In the genomic region with DNA sequence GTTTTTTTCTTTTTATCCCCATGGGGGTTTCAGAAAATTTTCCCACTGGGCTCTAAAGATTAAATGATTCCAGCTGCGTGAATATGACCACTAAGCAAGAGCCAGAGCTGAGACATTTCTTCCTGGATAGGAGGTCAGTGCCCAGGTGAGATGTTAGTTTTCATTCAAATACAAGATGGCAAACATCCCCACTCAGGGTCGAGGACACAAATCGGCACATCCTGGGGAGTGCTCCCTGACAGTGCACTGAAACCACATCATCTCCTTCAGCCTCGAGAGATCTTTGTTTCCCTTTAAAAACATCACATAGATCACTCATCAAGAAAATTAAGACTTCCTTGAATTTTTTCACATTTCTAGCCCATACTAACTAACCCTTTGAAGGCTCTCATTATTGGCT, we compare ENCODE assay signal across 13 cellular contexts.
DNase-seq lines count a peak whose midpoint lies in the region; ATAC-seq, FAIRE-seq and TF ChIP-seq lines count a peak whose summit lies in the region.
"Had no signal": no experiment of that assay in that cellular context is flagged by ENCODE, and none has a peak within 500 bp of the region (broad histone marks: within the 10 kb centered on the region; RNA-seq: fewer than 3 reads in every experiment).

No MANE protein-coding gene starts in this region.

- TF ChIP-seq CTCF in RWPE2 (IDR thresholded peaks at IDR 0.05; ENCODE audit: poor library complexity, severe bottlenecking) (no peak), endothelial cell (IDR thresholded peaks at IDR 0.05; ENCODE audit: unreplicated experiment) (no peak), suprapubic skin (IDR thresholded peaks at IDR 0.05) (no peak)

- WGBS in suprapubic skin, result 50% methylated on average over 4 of the region's 4 CpGs

- H3K4me2 ChIP-seq in BLaER1, result peak overlapping the region; percentile 61

- no peak for TF ChIP-seq EP300 in suprapubic skin (IDR thresholded peaks at IDR 0.05)

- TF ChIP-seq POLR2A in suprapubic skin (IDR thresholded peaks at IDR 0.05), result no peak

- H3K4me3 Mint-ChIP-seq in immature natural killer cell (peak overlapping the region in 4 of 5 donors; percentile 31 to 70 (median 70)), endothelial cell (ENCODE audit: unreplicated experiment) (no peak overlapping the region)

- H3K36me3 ChIP-seq in BLaER1 (no peaks in the 10 kb centered on the region), RWPE2 (ENCODE audit: low read depth) (no peaks in the 10 kb centered on the region), suprapubic skin (no peaks in the 10 kb centered on the region)
- H3K36me3 ChIP-seq: upper lobe of left lung had no signal

- peak; percentile 18 for FAIRE-seq in GM19239 (lab: Jason Lieb, UNC)
- FAIRE-seq: bronchial epithelial cell had no signal

- no peaks in the 10 kb centered on the region for H3K9me3 Mint-ChIP-seq in immature natural killer cell
- H3K9me3 Mint-ChIP-seq in endothelial cell (ENCODE audit: unreplicated experiment), result no peaks in the 10 kb centered on the region

- H3K27me3 Mint-ChIP-seq in immature natural killer cell (ENCODE audit: low read depth in 3 of 3), result peaks cover 0 to 14% (median 9%) of the 10 kb centered on the region in 3 donors
- H3K27me3 Mint-ChIP-seq in endothelial cell (ENCODE audit: unreplicated experiment), result no peaks in the 10 kb centered on the region

- no peak overlapping the region for H3K27ac ChIP-seq in BLaER1
- no peak overlapping the region for H3K27ac ChIP-seq in RWPE2 (ENCODE audit: poor library complexity, severe bottlenecking)
- H3K27ac ChIP-seq in suprapubic skin, result no peak overlapping the region
- H3K27ac ChIP-seq: upper lobe of left lung had no signal

- H3K27ac Mint-ChIP-seq in immature natural killer cell (peak overlapping the region; percentile 5 to 87 (median 77)), endothelial cell (ENCODE audit: unreplicated experiment) (no peak overlapping the region)

- DNase-seq in GM19239 (ENCODE audit: insufficient read length, low spot score) (no peak), RWPE2 (ENCODE audit: low spot score) (no peak), immature natural killer cell (peak in 1 of 3 donors; percentile 1), OCI-M1 (lab: John Stamatoyannopoulos, UW) (no peak), endothelial cell (ENCODE audit: low spot score) (no peak), suprapubic skin (ENCODE audit: low spot score in 2 of 2) (no peak), ureter (ENCODE audit: low spot score) (no peak)
- DNase-seq: activated gamma-delta T cell treated with Interleukin-2 at 50 U/mL for 16 hours, Kasumi-1, upper lobe of left lung had no signal

- no peaks in the 10 kb centered on the region for H4K20me1 ChIP-seq in BLaER1

- ATAC-seq in RWPE2 (ENCODE audit: low read depth), result 0 out of 3 replicates have a peak, but pooled peaks have one; percentile 24
- ATAC-seq: Panc1 had no signal

- H3K36me3 Mint-ChIP-seq in immature natural killer cell (no peaks in the 10 kb centered on the region), endothelial cell (ENCODE audit: low read depth, unreplicated experiment) (no peaks in the 10 kb centered on the region)

- H3K4me1 Mint-ChIP-seq in immature natural killer cell (peaks cover 13 to 27% of the 10 kb centered on the region in 2 donors), endothelial cell (ENCODE audit: unreplicated experiment) (no peaks in the 10 kb centered on the region)

- no peak overlapping the region for H3K9ac ChIP-seq in BLaER1

- H3K4me3 ChIP-seq in BLaER1 (no peak overlapping the region), RWPE2 (ENCODE audit: severe bottlenecking) (no peak overlapping the region), suprapubic skin (no peak overlapping the region)
- H3K4me3 ChIP-seq: upper lobe of left lung had no signal

- H3K27me3 ChIP-seq in BLaER1 (no peaks in the 10 kb centered on the region), RWPE2 (ENCODE audit: insufficient read depth, poor library complexity, severe bottlenecking) (no peaks in the 10 kb centered on the region), suprapubic skin (no peaks in the 10 kb centered on the region)
- H3K27me3 ChIP-seq: upper lobe of left lung had no signal

- H3K9me3 ChIP-seq in BLaER1 (no peaks in the 10 kb centered on the region), RWPE2 (ENCODE audit: severe bottlenecking) (no peaks in the 10 kb centered on the region), suprapubic skin (no peaks in the 10 kb centered on the region)
- H3K9me3 ChIP-seq: upper lobe of left lung had no signal

- H3K4me1 ChIP-seq in BLaER1 (peaks cover 13% of the 10 kb centered on the region), RWPE2 (ENCODE audit: insufficient read depth, poor library complexity, severe bottlenecking) (no peaks in the 10 kb centered on the region), suprapubic skin (no peaks in the 10 kb centered on the region)
- H3K4me1 ChIP-seq: upper lobe of left lung had no signal
